ENCODE assay signal across 21 cellular contexts in genomic region chr7:129465080-129465479, GRCh38. TPM values are rescaled to one million over a fixed set of nuclear protein-coding genes. Genes with fewer than 3 reads are reported as not detected.
"Had no signal": no experiment of that assay in that cellular context is flagged by ENCODE, and none has a peak within 500 bp of the region (broad histone marks: within the 10 kb centered on the region; RNA-seq: fewer than 3 reads in every experiment).

No MANE protein-coding gene starts in this region.

- H3K9me3 ChIP-seq: esophagus squamous epithelium, gastroesophageal sphincter, left ventricle myocardium inferior, lower lobe of right lung, ovary had no signal

- H3K27me3 ChIP-seq: esophagus squamous epithelium, gastroesophageal sphincter, neural progenitor cell, ovary had no signal

- ATAC-seq: gastroesophageal sphincter; lower lobe of right lung; natural killer cell treated with Interleukin-12 subunit alpha and Interleukin-12 subunit beta and Interleukin-15 and Interleukin-18, amount 100 ng/mL, for 72 hours; right cardiac atrium had no signal

- H3K27ac ChIP-seq: esophagus squamous epithelium, gastroesophageal sphincter, left ventricle myocardium inferior, lower lobe of right lung, neural progenitor cell, ovary had no signal

- H3K4me2 ChIP-seq: neural progenitor cell, smooth muscle cell had no signal

- H3K9ac ChIP-seq: neural progenitor cell had no signal

- H3K4me1 ChIP-seq: esophagus squamous epithelium, lower lobe of right lung, neural progenitor cell had no signal

- H3K4me3 ChIP-seq: esophagus squamous epithelium, gastroesophageal sphincter, left ventricle myocardium inferior, lower lobe of right lung, neural progenitor cell, ovary, smooth muscle cell had no signal

- FAIRE-seq: keratinocyte had no signal

- H2AFZ ChIP-seq: neural progenitor cell had no signal

- H3K36me3 ChIP-seq: esophagus squamous epithelium, lower lobe of right lung, neural progenitor cell, ovary had no signal

- DNase-seq: dermis blood vessel endothelial cell; esophagus squamous epithelium; foreskin fibroblast; glutamatergic neuron; immature natural killer cell; left ventricle myocardium inferior; lower lobe of right lung; midbrain; nucleus accumbens; ovary; right cardiac atrium; stimulated activated CD4-positive, alpha-beta T cell treated with anti-CD3 and anti-CD28 coated beads, Interleukin-2, amount 100 ng/mL, for 48 hours; stimulated activated naive CD4-positive, alpha-beta T cell treated with Interleukin-2 at 50 U/mL for 16 hours had no signal

RNA-seq across cellular contexts. Expression of gene SMKR1, which starts 37.3 kb away (rescaled TPM):
- total RNA-seq: epithelial cell of proximal tubule, gastroesophageal sphincter, left ventricle myocardium inferior, posterior vena cava, right cardiac atrium, smooth muscle cell, urinary bladder had no signal
- polyA plus RNA-seq: smooth muscle cell, urinary bladder had no signal
